33 cellular contexts compared by ENCODE assay signal in genomic region chr19:56094449-56094848, GRCh38.
"Had no signal": no experiment of that assay in that cellular context is flagged by ENCODE, and none has a peak within 500 bp of the region (broad histone marks: within the 10 kb centered on the region; RNA-seq: fewer than 3 reads in every experiment).

No MANE protein-coding gene starts in this region.

- H3K9me3 ChIP-seq: ascending aorta, breast epithelium, colonic mucosa, gastrocnemius medialis had no signal

- H3K9me3 Mint-ChIP-seq: activated B cell treated with CpG ODN at 0.5 μM for 24 hours; activated T-cell treated with anti-CD3 and anti-CD28 coated beads, Interleukin-2, amount 50 U/mL, for 24 hours; activated T-cell treated with anti-CD3 and anti-CD28 coated beads, Interleukin-2, amount 50 U/mL, for 72 hours; T-cell had no signal

- H3K27me3 Mint-ChIP-seq: activated B cell treated with CpG ODN at 0.5 μM for 24 hours; activated CD4-positive, alpha-beta memory T cell treated with anti-CD3 and anti-CD28 coated beads, Interleukin-2, amount 10 ng/mL, durations not matched to agents 7 days and 5 days; activated CD4-positive, alpha-beta T cell treated with anti-CD3 and anti-CD28 coated beads, Interleukin-2, amount 10 ng/mL, durations not matched to agents 24 days and 14 days; activated naive CD4-positive, alpha-beta T cell treated with anti-CD3 and anti-CD28 coated beads, Interleukin-2, amount 10 ng/mL, durations not matched to agents 7 days and 5 days; activated naive CD8-positive, alpha-beta T cell treated with anti-CD3 and anti-CD28 coated beads, Interleukin-2, amount 10 ng/mL, durations not matched to agents 7 days and 5 days; activated T-cell treated with anti-CD3 and anti-CD28 coated beads, Interleukin-2, amount 50 U/mL, for 24 hours; T-cell had no signal

- FAIRE-seq: endometrium had no signal

- ATAC-seq: activated CD4-positive, CD25-positive, alpha-beta regulatory T cell treated with anti-CD3 and anti-CD28 coated beads, Interleukin-2, amount 50 U/mL, for 24 hours; activated naive CD4-positive, alpha-beta T cell treated with anti-CD3 and anti-CD28 coated beads, Interleukin-2, amount 50 U/mL, for 72 hours; activated T-cell treated with anti-CD3 and anti-CD28 coated beads, Interleukin-2, amount 50 U/mL, for 72 hours; esophagus mucosa; gastrocnemius medialis; T-cell had no signal

- DNase-seq: activated B cell treated with CpG ODN at 0.5 μM for 24 hours; activated CD4-positive, alpha-beta memory T cell treated with anti-CD3 and anti-CD28 coated beads, Interleukin-2, amount 10 ng/mL, durations not matched to agents 7 days and 5 days; activated CD4-positive, alpha-beta T cell treated with anti-CD3 and anti-CD28 coated beads, Interleukin-2, amount 10 ng/mL, durations not matched to agents 24 days and 14 days; activated CD4-positive, alpha-beta T cell treated with anti-CD3 and anti-CD28 coated beads, Interleukin-2, amount 50 U/mL, for 4 hours; activated CD8-positive, alpha-beta memory T cell treated with anti-CD3 and anti-CD28 coated beads, Interleukin-2, amount 50 U/mL, for 48 hours; activated gamma-delta T cell; activated naive CD4-positive, alpha-beta T cell; activated naive CD4-positive, alpha-beta T cell treated with anti-CD3 and anti-CD28 coated beads, Interleukin-2, amount 10 ng/mL, durations not matched to agents 7 days and 5 days; activated naive CD8-positive, alpha-beta T cell treated with anti-CD3 and anti-CD28 coated beads, Interleukin-2, amount 10 ng/mL, durations not matched to agents 7 days and 5 days; activated T-cell treated with anti-CD3 and anti-CD28 coated beads for 4 hours; activated T-cell treated with anti-CD3 and anti-CD28 coated beads, Interleukin-2, amount 50 U/mL, for 24 hours; activated T-cell treated with anti-CD3 and anti-CD28 coated beads, Interleukin-2, amount 50 U/mL, for 72 hours; central memory CD4-positive, alpha-beta T cell; cerebellar nuclear complex; colonic mucosa; effector CD8-positive, alpha-beta T cell; foreskin fibroblast; gastrocnemius medialis; glutamatergic neuron; SW 1271; T-cell; T1000; WERI-Rb-1 had no signal

- H3K27ac Mint-ChIP-seq: activated B cell treated with CpG ODN at 0.5 μM for 24 hours; activated CD4-positive, alpha-beta memory T cell treated with anti-CD3 and anti-CD28 coated beads, Interleukin-2, amount 10 ng/mL, durations not matched to agents 7 days and 5 days; activated CD4-positive, alpha-beta T cell treated with anti-CD3 and anti-CD28 coated beads, Interleukin-2, amount 10 ng/mL, durations not matched to agents 24 days and 14 days; activated naive CD4-positive, alpha-beta T cell treated with anti-CD3 and anti-CD28 coated beads, Interleukin-2, amount 10 ng/mL, durations not matched to agents 7 days and 5 days; activated naive CD8-positive, alpha-beta T cell treated with anti-CD3 and anti-CD28 coated beads, Interleukin-2, amount 10 ng/mL, durations not matched to agents 7 days and 5 days; activated T-cell treated with anti-CD3 and anti-CD28 coated beads, Interleukin-2, amount 50 U/mL, for 24 hours; activated T-cell treated with anti-CD3 and anti-CD28 coated beads, Interleukin-2, amount 50 U/mL, for 72 hours; brain; T-cell; T-helper 1 cell treated with Interleukin-12 subunit alpha and Interleukin-12 subunit beta and Interleukin-4 antibody, amounts not matched to agents 30 μg/mL and 1 μg/mL, for 36 hours; T-helper 2 cell treated with Interferon-gamma antibody and Interleukin-4, amounts not matched to agents 5 μg/mL and 100 μg/mL, for 36 hours had no signal

- H3K27ac ChIP-seq: ascending aorta, breast epithelium, cardiac muscle cell, colonic mucosa, gastrocnemius medialis, WERI-Rb-1 had no signal

- H3K4me3 ChIP-seq: ascending aorta, breast epithelium, cardiac muscle cell, colonic mucosa, gastrocnemius medialis had no signal

- H3K4me1 ChIP-seq: ascending aorta, colonic mucosa had no signal

- H3K27me3 ChIP-seq: ascending aorta, breast epithelium, cardiac muscle cell, colonic mucosa, gastrocnemius medialis had no signal

- H3K4me1 Mint-ChIP-seq: activated naive CD4-positive, alpha-beta T cell treated with anti-CD3 and anti-CD28 coated beads, Interleukin-2, amount 10 ng/mL, durations not matched to agents 7 days and 5 days; activated naive CD8-positive, alpha-beta T cell treated with anti-CD3 and anti-CD28 coated beads, Interleukin-2, amount 10 ng/mL, durations not matched to agents 7 days and 5 days had no signal

- H3K4me3 Mint-ChIP-seq: activated B cell treated with CpG ODN at 0.5 μM for 24 hours; activated CD4-positive, alpha-beta memory T cell treated with anti-CD3 and anti-CD28 coated beads, Interleukin-2, amount 10 ng/mL, durations not matched to agents 7 days and 5 days; activated CD4-positive, alpha-beta T cell treated with anti-CD3 and anti-CD28 coated beads, Interleukin-2, amount 10 ng/mL, durations not matched to agents 24 days and 14 days; activated naive CD4-positive, alpha-beta T cell treated with anti-CD3 and anti-CD28 coated beads, Interleukin-2, amount 10 ng/mL, durations not matched to agents 7 days and 5 days; activated naive CD8-positive, alpha-beta T cell treated with anti-CD3 and anti-CD28 coated beads, Interleukin-2, amount 10 ng/mL, durations not matched to agents 7 days and 5 days; activated T-cell treated with anti-CD3 and anti-CD28 coated beads, Interleukin-2, amount 50 U/mL, for 24 hours; activated T-cell treated with anti-CD3 and anti-CD28 coated beads, Interleukin-2, amount 50 U/mL, for 72 hours; brain; T-cell; T-helper 1 cell treated with Interleukin-12 subunit alpha and Interleukin-12 subunit beta and Interleukin-4 antibody, amounts not matched to agents 30 μg/mL and 1 μg/mL, for 36 hours; T-helper 2 cell treated with Interferon-gamma antibody and Interleukin-4, amounts not matched to agents 5 μg/mL and 100 μg/mL, for 36 hours had no signal

- H3K36me3 ChIP-seq: breast epithelium, cardiac muscle cell, colonic mucosa, gastrocnemius medialis had no signal
